1 cellular context compared by ENCODE assay signal in the genomic region with DNA sequence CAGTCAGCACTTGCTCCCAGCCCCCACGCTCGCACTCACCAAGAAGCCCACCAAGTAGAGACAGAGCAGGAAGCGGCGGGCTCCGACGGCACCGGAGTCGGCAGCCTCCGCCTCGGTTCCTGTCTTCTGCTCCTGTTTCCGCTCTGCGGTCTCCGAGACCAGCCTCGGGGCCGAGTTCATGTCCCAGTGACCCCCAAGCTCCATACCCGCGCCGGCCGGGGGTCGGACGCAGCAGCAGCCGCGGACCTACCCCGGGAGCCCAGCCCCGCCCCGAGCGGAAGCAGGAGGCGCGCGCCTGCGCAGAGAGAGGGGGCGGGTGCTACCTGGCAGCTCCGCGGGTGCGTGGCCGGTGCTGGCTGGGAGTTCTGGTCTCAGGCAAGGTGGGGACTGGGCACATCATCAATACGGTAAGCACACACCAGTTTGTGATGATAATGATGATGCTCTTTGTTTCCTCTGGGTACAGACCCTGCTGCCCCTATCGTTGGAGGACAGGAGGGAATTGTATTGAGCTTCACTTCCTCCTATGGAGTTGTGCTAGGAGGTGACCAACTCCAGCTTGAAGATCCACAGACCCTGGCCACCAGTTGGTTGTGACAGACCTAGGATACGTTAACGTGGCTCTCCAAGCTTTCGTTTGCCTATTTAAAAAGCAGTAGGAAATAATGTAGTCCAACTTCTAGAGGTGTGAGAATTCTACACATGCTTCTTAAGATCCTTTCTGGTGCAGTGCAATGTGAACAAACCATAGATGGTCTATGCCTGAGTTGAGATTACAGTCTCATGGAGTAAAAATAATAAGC.
TF ChIP-seq lines count a peak whose summit lies in the region.

No MANE protein-coding gene starts in this region.

TF ChIP-seq in HepG2, 621 proteins besides CTCF, POLR2A, EP300 and RAD21 (continued from another document):
- TF ChIP-seq, protein P1, sequence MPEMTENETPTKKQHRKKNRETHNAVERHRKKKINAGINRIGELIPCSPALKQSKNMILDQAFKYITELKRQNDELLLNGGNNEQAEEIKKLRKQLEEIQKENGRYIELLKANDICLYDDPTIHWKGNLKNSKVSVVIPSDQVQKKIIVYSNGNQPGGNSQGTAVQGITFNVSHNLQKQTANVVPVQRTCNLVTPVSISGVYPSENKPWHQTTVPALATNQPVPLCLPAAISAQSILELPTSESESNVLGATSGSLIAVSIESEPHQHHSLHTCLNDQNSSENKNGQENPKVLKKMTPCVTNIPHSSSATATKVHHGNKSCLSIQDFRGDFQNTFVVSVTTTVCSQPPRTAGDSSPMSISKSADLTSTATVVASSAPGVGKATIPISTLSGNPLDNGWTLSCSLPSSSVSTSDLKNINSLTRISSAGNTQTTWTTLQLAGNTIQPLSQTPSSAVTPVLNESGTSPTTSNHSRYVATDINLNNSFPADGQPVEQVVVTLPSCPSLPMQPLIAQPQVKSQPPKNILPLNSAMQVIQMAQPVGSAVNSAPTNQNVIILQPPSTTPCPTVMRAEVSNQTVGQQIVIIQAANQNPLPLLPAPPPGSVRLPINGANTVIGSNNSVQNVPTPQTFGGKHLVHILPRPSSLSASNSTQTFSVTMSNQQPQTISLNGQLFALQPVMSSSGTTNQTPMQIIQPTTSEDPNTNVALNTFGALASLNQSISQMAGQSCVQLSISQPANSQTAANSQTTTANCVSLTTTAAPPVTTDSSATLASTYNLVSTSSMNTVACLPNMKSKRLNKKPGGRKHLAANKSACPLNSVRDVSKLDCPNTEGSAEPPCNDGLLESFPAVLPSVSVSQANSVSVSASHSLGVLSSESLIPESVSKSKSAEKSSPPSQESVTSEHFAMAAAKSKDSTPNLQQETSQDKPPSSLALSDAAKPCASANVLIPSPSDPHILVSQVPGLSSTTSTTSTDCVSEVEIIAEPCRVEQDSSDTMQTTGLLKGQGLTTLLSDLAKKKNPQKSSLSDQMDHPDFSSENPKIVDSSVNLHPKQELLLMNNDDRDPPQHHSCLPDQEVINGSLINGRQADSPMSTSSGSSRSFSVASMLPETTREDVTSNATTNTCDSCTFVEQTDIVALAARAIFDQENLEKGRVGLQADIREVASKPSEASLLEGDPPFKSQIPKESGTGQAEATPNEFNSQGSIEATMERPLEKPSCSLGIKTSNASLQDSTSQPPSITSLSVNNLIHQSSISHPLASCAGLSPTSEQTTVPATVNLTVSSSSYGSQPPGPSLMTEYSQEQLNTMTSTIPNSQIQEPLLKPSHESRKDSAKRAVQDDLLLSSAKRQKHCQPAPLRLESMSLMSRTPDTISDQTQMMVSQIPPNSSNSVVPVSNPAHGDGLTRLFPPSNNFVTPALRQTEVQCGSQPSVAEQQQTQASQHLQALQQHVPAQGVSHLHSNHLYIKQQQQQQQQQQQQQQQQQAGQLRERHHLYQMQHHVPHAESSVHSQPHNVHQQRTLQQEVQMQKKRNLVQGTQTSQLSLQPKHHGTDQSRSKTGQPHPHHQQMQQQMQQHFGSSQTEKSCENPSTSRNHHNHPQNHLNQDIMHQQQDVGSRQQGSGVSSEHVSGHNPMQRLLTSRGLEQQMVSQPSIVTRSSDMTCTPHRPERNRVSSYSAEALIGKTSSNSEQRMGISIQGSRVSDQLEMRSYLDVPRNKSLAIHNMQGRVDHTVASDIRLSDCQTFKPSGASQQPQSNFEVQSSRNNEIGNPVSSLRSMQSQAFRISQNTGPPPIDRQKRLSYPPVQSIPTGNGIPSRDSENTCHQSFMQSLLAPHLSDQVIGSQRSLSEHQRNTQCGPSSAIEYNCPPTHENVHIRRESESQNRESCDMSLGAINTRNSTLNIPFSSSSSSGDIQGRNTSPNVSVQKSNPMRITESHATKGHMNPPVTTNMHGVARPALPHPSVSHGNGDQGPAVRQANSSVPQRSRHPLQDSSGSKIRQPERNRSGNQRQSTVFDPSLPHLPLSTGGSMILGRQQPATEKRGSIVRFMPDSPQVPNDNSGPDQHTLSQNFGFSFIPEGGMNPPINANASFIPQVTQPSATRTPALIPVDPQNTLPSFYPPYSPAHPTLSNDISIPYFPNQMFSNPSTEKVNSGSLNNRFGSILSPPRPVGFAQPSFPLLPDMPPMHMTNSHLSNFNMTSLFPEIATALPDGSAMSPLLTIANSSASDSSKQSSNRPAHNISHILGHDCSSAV (CRISPR knock-in tag; IDR thresholded peaks at IDR 0.05; ENCODE audit: borderline replicate concordance), result 0 out of 2 replicates have a peak, but pooled peaks have one; percentile 69
- TF ChIP-seq, protein P2, sequence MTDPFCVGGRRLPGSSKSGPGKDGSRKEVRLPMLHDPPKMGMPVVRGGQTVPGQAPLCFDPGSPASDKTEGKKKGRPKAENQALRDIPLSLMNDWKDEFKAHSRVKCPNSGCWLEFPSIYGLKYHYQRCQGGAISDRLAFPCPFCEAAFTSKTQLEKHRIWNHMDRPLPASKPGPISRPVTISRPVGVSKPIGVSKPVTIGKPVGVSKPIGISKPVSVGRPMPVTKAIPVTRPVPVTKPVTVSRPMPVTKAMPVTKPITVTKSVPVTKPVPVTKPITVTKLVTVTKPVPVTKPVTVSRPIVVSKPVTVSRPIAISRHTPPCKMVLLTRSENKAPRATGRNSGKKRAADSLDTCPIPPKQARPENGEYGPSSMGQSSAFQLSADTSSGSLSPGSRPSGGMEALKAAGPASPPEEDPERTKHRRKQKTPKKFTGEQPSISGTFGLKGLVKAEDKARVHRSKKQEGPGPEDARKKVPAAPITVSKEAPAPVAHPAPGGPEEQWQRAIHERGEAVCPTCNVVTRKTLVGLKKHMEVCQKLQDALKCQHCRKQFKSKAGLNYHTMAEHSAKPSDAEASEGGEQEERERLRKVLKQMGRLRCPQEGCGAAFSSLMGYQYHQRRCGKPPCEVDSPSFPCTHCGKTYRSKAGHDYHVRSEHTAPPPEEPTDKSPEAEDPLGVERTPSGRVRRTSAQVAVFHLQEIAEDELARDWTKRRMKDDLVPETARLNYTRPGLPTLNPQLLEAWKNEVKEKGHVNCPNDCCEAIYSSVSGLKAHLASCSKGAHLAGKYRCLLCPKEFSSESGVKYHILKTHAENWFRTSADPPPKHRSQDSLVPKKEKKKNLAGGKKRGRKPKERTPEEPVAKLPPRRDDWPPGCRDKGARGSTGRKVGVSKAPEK (CRISPR knock-in tag; IDR thresholded peaks at IDR 0.05; ENCODE audit: borderline replicate concordance), result no peak
- TF ChIP-seq, protein P3, sequence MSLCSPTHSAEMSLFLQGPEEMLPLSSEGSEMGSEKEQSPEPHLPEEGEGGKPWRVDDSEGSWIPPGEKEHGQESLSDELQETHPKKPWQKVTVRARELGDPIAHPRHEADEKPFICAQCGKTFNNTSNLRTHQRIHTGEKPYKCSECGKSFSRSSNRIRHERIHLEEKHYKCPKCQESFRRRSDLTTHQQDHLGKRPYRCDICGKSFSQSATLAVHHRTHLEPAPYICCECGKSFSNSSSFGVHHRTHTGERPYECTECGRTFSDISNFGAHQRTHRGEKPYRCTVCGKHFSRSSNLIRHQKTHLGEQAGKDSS (CRISPR knock-in tag; IDR thresholded peaks at IDR 0.05; ENCODE audit: borderline replicate concordance, low read depth), result 0 out of 2 replicates have a peak, but pooled peaks have one; percentile 21
